In genomic region chr16:4200781-4201137, GRCh38 we compare ENCODE assay signal across 14 cellular contexts. TPM values are rescaled to one million over a fixed set of nuclear protein-coding genes. Genes with fewer than 3 reads are reported as not detected.
DNase-seq lines count a peak whose midpoint lies in the region; ATAC-seq and TF ChIP-seq lines count a peak whose summit lies in the region.
"Had no signal": no experiment of that assay in that cellular context is flagged by ENCODE, and none has a peak within 500 bp of the region (broad histone marks: within the 10 kb centered on the region; RNA-seq: fewer than 3 reads in every experiment).

No MANE protein-coding gene starts in this region.

- no peaks in the 10 kb centered on the region for H3K27me3 ChIP-seq in BJ (ENCODE audit: control insufficient read depth, insufficient read depth, low read length)
- H3K27me3 ChIP-seq: brain microvascular endothelial cell, gastroesophageal sphincter, MG63 had no signal

- DNase-seq in BJ (ENCODE audit: low read depth) (peak; percentile 28), LHCN-M2 (ENCODE audit: low read depth) (peak; percentile 17), cardiac fibroblast (ENCODE audit: low read depth in 2 of 2) (peak; percentile 58 to 65), iris pigment epithelial cell (ENCODE audit: low read depth) (peak; percentile 20), iPS-NIHi7 (ENCODE audit: extremely low spot score) (no peak), NCI-H2196 treated with DMSO at 0.1 percent for 48 hours (lab: John Stamatoyannopoulos, UW; ENCODE audit: unreplicated experiment) (no peak), omental fat pad (ENCODE audit: low spot score) (no peak)
- DNase-seq: activated gamma-delta T cell; effector CD4-positive, alpha-beta T cell; NCI-H748 treated with DMSO at 0.1 percent for 48 hours had no signal

- H3K4me3 ChIP-seq in BJ (ENCODE audit: low read depth, low read length) (no peak overlapping the region), cardiac fibroblast (replicated peaks in 1 of 2; ENCODE audit: low read depth in 2 of 2, low read length in 2 of 2) (no peak overlapping the region)
- H3K4me3 ChIP-seq: gastroesophageal sphincter, MG63 had no signal

- H3K36me3 ChIP-seq in BJ (ENCODE audit: control insufficient read depth, insufficient read depth, low read length), result no peaks in the 10 kb centered on the region
- H3K36me3 ChIP-seq: brain microvascular endothelial cell, gastroesophageal sphincter, MG63 had no signal

- CTCF ChIA-PET in BJ (lab: Yijun Ruan, JAX), result interaction anchor here (0.6 to 5.5 kb wide), 24 partner anchors 9 to 262 kb away, joined by 3 to 76 read pairs (median 5); partner anchors contain the start of gene TFAP4

- no peak for ATAC-seq in HG03521 (IDR thresholded peaks at IDR 0.05; ENCODE audit: unreplicated experiment)
- ATAC-seq in omental fat pad (ENCODE audit: low FRiP score), result no peak

- TF ChIP-seq CTCF in BJ (IDR thresholded peaks at IDR 0.05; ENCODE audit: insufficient read depth, low read depth, low read length) (no peak), cardiac fibroblast (IDR thresholded peaks at IDR 0.05; ENCODE audit: low read depth, low read length) (no peak), omental fat pad (IDR thresholded peaks at IDR 0.05) (no peak)

- POLR2A ChIA-PET in BJ (lab: Charles Lee), result interaction anchor here (0.7 kb wide), 1 partner anchor 159 kb away, joined by 3 read pairs; no protein-coding TSS in a partner anchor

RNA-seq across cellular contexts. Expression of gene SRL, which starts 41.1 kb away (rescaled TPM):
- polyA plus RNA-seq in BJ (2011; rRNA removed), result not detected in 2 replicates
- not detected in 2 replicates for polyA minus RNA-seq in BJ (2011; rRNA and poly(A)+ RNA removed)
- total RNA-seq in LHCN-M2 (2014; rRNA removed), result not detected in 2 replicates
- polyA plus RNA-seq in LHCN-M2 (2012), result not detected
- total RNA-seq in omental fat pad, result 1 to 10 TPM in 3 of 4 donors, under 1 TPM in 1; 0.84 to 4.4 (median 1.9) TPM

Comparison
In these comparisons a context has a peak if more than half of its experiments do, and no peak if none do; other contexts are left out.
1. DNase-seq: peak in BJ (single experiment), LHCN-M2 (single experiment), cardiac fibroblast (2 of 2) and iris pigment epithelial cell (single experiment); none in iPS-NIHi7 (single experiment), NCI-H2196 treated with DMSO at 0.1 percent for 48 hours (single experiment) and omental fat pad (single experiment).